ENCODE assay signal across 1 cellular context in genomic region chr21:42216726-42217572, GRCh38.
TF ChIP-seq lines count a peak whose summit lies in the region.

No MANE protein-coding gene starts in this region.

TF ChIP-seq in H1, 55 proteins besides CTCF, POLR2A, EP300 and RAD21:
- no peak for TF ChIP-seq SP1 (IDR thresholded peaks at IDR 0.05; ENCODE audit: low read depth, low read length)
- no peak for TF ChIP-seq CTBP2 (IDR thresholded peaks at IDR 0.05; ENCODE audit: borderline replicate concordance, insufficient read depth, insufficient read length, low read length)
- no peak for TF ChIP-seq EGR1 (IDR thresholded peaks at IDR 0.05; ENCODE audit: borderline replicate concordance, low read depth, low read length)
- TF ChIP-seq SIN3A (conservative IDR thresholded peaks at IDR 0.05 in 1 of 2, IDR thresholded peaks at IDR 0.05 in 1 of 2; ENCODE audit: low read depth in 1 of 2, low read length in 2 of 2): no peak
- no peak for TF ChIP-seq ZNF274 (IDR thresholded peaks at IDR 0.05; ENCODE audit: borderline replicate concordance, extremely low read depth, low read length)
- no peak for TF ChIP-seq BCL11A (IDR thresholded peaks at IDR 0.05; ENCODE audit: low read depth in 2 of 2, low read length in 2 of 2)
- TF ChIP-seq NANOG (IDR thresholded peaks at IDR 0.05; ENCODE audit: insufficient read depth, low read depth, low read length, poor library complexity, severe bottlenecking): no peak
- TF ChIP-seq SAP30 (IDR thresholded peaks at IDR 0.05; ENCODE audit: insufficient read depth, insufficient replicate concordance, low read length): no peak
- TF ChIP-seq FOSL1 (IDR thresholded peaks at IDR 0.05; ENCODE audit: insufficient read depth, low read depth, low read length): no peak
- TF ChIP-seq GABPA (IDR thresholded peaks at IDR 0.05; ENCODE audit: borderline replicate concordance, insufficient read depth, low read length): no peak
- TF ChIP-seq HDAC6 (IDR thresholded peaks at IDR 0.05; ENCODE audit: low read depth, low read length): no peak
- no peak for TF ChIP-seq NRF1 (IDR thresholded peaks at IDR 0.05; ENCODE audit: low read depth, low read length)
